In the genomic region with DNA sequence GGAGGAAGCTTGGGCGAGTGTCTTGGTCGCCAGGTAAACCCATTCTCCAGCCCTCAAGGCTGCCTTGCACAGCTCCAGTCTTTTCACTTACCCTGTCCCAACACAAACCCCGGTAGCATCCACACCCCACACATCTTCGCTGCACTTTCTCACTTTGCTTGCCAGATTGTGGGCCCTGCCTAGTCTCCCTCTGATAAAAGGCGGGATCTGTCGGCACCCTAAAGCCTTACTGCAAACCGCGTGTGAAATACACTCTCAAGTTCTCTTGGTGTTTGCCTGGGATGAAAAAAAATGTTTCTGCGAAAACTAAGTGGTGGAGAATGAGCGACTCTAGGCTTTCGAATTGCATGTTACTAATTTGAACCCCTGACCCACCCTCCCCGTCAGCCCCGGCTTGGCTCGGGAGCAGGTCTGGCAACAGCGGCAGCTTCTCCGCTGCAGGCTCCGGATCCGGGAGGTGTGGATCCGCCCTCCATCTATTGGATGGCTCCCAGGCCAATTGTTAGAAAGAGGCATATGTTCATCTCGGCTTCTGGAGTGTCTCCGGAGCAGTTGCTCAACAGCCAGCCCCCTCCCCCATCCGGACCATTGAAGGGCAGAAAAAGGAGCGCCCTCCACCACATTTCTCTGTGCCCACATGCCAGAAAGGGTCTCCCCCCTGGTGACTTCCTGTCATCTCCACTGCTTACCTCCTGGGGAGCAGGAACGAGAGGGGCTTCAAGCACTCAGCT, we compare ENCODE assay signal across 8 cellular contexts. TPM values are rescaled to one million over a fixed set of nuclear protein-coding genes. Genes with fewer than 3 reads are reported as not detected.
DNase-seq lines count a peak whose midpoint lies in the region; ATAC-seq and TF ChIP-seq lines count a peak whose summit lies in the region.

No MANE protein-coding gene starts in this region.

- H3K4me3 ChIP-seq in NB4 (ENCODE audit: low read depth, low read length) (no peak overlapping the region), coronary artery (peak overlapping the region; percentile 73)

- H3K4me3 Mint-ChIP-seq in T-helper 17 cell = peak overlapping the region; percentile 83

- intact Hi-C loops in left colon (cut with DNase I, micrococcal nuclease) = no loop called here

- H3K36me3 Mint-ChIP-seq in T-helper 17 cell (ENCODE audit: low read depth) = no peaks in the 10 kb centered on the region

- ATAC-seq in GM18505 (IDR thresholded peaks at IDR 0.05; ENCODE audit: unreplicated experiment) (peak; percentile 40), T-helper 17 cell (peak; percentile 52), left colon (peak; percentile 72), HG02970 (IDR thresholded peaks at IDR 0.05; ENCODE audit: low FRiP score, unreplicated experiment) (no peak)

- H3K27me3 Mint-ChIP-seq in T-helper 17 cell = peaks cover 33% of the 10 kb centered on the region

- TF ChIP-seq CTCF in NB4 (IDR thresholded peaks at IDR 0.05; ENCODE audit: low read depth, low read length) (no peak), coronary artery (IDR thresholded peaks at IDR 0.05) (no peak)

- peaks cover 16% of the 10 kb centered on the region for H3K4me1 Mint-ChIP-seq in T-helper 17 cell

- peak; percentile 40 for DNase-seq in A172 (ENCODE audit: low spot score)
- peak; percentile 81 for DNase-seq in NB4 (ENCODE audit: low read depth)
- peak in 1 of 3 donors; percentile 9 for DNase-seq in T-helper 17 cell
- no peak for DNase-seq in coronary artery (ENCODE audit: low spot score)
- peak; percentile 63 to 70 for DNase-seq in left colon
- peak; percentile 11 for DNase-seq in stimulated activated CD4-positive, alpha-beta T cell treated with anti-CD3 and anti-CD28 coated beads, Interleukin-1b, Interleukin-23, amount 100 ng/mL, for 48 hours

- H3K27ac ChIP-seq in coronary artery = no peak overlapping the region

- TF ChIP-seq POLR2A in GM18505 (IDR thresholded peaks at IDR 0.05; ENCODE audit: borderline replicate concordance, extremely low read depth, insufficient read depth, insufficient read length) (no peak), NB4 (IDR thresholded peaks at IDR 0.05; ENCODE audit: extremely low read depth, insufficient read length) (no peak)

- H3K27ac Mint-ChIP-seq in T-helper 17 cell = no peak overlapping the region

- H3K9me3 ChIP-seq in T-helper 17 cell (ENCODE audit: control insufficient read depth, low read length, poor library complexity, severe bottlenecking) = no peaks in the 10 kb centered on the region

RNA-seq across cellular contexts. Expression of a gene that starts 3.0 kb away (rescaled TPM):
- 0.43 TPM in 1 of 2 replicates, not detected in the other for total RNA-seq in A172 (2014; rRNA removed; shearing (Covaris generic))
- total RNA-seq in T-helper 17 cell (1 to 10 TPM in 1 of 2 donors, not detected in 1; 1.5 TPM), left colon (1 to 10 TPM in 1 of 2 donors, under 1 TPM in 1; 0.67 to 1.0 TPM)

RNA-seq across cellular contexts. Expression of a gene that starts 31.7 kb away (rescaled TPM):
- 674 and 762 TPM in 2 replicates for total RNA-seq in A172 (2014; rRNA removed; shearing (Covaris generic))
- total RNA-seq in T-helper 17 cell = 1,000 to 10,000 TPM; 1,445 to 1,548 TPM
- 100 to 1,000 TPM; 855 to 940 TPM for total RNA-seq in left colon
